ENCODE assay signal across 8 cellular contexts in the genomic region with DNA sequence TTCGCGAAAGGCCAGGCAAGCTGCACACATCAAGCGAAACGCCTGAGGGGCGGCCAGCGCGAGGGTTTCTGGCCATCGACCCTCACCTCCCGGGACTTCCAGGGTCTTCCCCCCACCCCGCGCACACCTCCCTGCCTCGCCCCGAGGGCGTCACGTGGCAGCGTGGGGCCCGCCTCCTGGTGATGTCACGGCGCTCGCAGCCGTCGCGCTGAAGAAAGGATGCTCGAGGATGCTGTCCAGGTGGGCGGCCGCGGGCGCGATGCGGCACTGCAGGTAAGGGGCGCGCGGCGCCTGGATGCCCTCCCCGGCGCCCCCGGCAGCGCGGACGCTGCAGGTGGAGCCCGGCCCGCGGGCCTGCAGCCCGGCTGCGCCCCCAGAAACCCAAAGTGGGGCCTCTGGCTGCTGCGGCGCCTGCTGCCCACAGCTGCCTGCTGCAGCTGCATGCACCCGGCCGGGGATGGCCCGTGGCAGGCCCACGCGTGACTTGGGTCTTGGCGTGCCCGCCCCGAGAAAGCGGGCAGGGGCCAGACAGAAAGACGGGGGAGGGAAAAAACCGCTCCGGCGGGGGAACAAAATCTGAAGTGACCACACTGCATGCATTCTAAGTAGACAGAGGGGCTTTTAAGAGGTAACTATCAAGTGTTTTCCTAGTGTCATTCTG. TPM values are rescaled to one million over a fixed set of nuclear protein-coding genes. Genes with fewer than 3 reads are reported as not detected.
DNase-seq lines count a peak whose midpoint lies in the region; ATAC-seq, FAIRE-seq and TF ChIP-seq lines count a peak whose summit lies in the region.

No MANE protein-coding gene starts in this region.

- H3K4me1 ChIP-seq in spleen: peaks cover 0 to 42% (median 14%) of the 10 kb centered on the region in 6 donors
- peaks cover 0 to 4% (median 0%) of the 10 kb centered on the region in 4 donors for H3K4me1 ChIP-seq in transverse colon

- peaks cover 4 to 7% of the 10 kb centered on the region in 2 donors for H3K4me1 Mint-ChIP-seq in immature natural killer cell

- H3K36me3 Mint-ChIP-seq in immature natural killer cell: no peaks in the 10 kb centered on the region

- peak overlapping the region in 1 of 5 donors; percentile 38 for H3K4me3 Mint-ChIP-seq in immature natural killer cell

- in situ Hi-C loops in transverse colon (cut with MboI; ENCODE audit: low pct_ligation_motif_present in 1 of 4, low pct_unique_long_range_greater_than_20kb in 1 of 4, low sequenced_read_pairs in 3 of 4): no loop called here

- H3K4me3 ChIP-seq in WI38 (ENCODE audit: low read depth, low read length) (peak overlapping the region; percentile 37), spleen (peak overlapping the region in 7 of 8 donors; percentile 8 to 69 (median 25)), transverse colon (peak overlapping the region in 1 of 4 donors; percentile 25)

- peak; percentile 64 for ATAC-seq in HG03354 (IDR thresholded peaks at IDR 0.05; ENCODE audit: poor library complexity, severe bottlenecking, unreplicated experiment)

- H3K36me3 ChIP-seq in spleen: no peaks in the 10 kb centered on the region
- no peaks in the 10 kb centered on the region for H3K36me3 ChIP-seq in transverse colon

- H3K27me3 ChIP-seq in spleen (replicated peaks in 1 of 7) (peaks cover 0 to 48% (median 9%) of the 10 kb centered on the region in 7 donors), transverse colon (peaks cover 17% of the 10 kb centered on the region)

- peak; percentile 84 for DNase-seq in ELF-1 (ENCODE audit: low read depth, low spot score)
- peak; percentile 20 to 41 for DNase-seq in hippocampal formation (lab: John Stamatoyannopoulos, UW)
- DNase-seq in spleen: peak; percentile 89
- no peak for DNase-seq in immature natural killer cell
- no peak for DNase-seq in transverse colon
- DNase-seq in D721Med (ENCODE audit: insufficient read length, low spot score): no peak

- H3K27ac ChIP-seq in spleen (peak overlapping the region in 4 of 8 donors; percentile 78 to 84 (median 80)), transverse colon (no peak overlapping the region)

- intact Hi-C loops in spleen (cut with DNase I; ENCODE audit: low total_unique reads): no loop called here
- intact Hi-C loops in transverse colon (cut with DNase I; ENCODE audit: low total_unique reads): no loop called here

- TF ChIP-seq EP300 in transverse colon (IDR thresholded peaks at IDR 0.05; ENCODE audit: low read depth): no peak

- no peaks in the 10 kb centered on the region for H3K9me3 Mint-ChIP-seq in immature natural killer cell

- no peak for FAIRE-seq in D721Med (lab: Jason Lieb, UNC)

- H3K9me3 ChIP-seq in spleen (no peaks in the 10 kb centered on the region), transverse colon (no peaks in the 10 kb centered on the region)

- no peak for TF ChIP-seq CTCF in WI38 (IDR thresholded peaks at IDR 0.05; ENCODE audit: low read depth, low read length)
- TF ChIP-seq CTCF in spleen (IDR thresholded peaks at IDR 0.05 in 8 of 11, conservative IDR thresholded peaks at IDR 0.05 in 3 of 11): no peak
- TF ChIP-seq CTCF in transverse colon (IDR thresholded peaks at IDR 0.05): no peak
- no peak for TF ChIP-seq CTCF in D721Med (IDR thresholded peaks at IDR 0.05; ENCODE audit: insufficient read depth, missing control alignments)

- H3K27ac Mint-ChIP-seq in immature natural killer cell: no peak overlapping the region

- TF ChIP-seq POLR2A in spleen (IDR thresholded peaks at IDR 0.05): no peak
- TF ChIP-seq POLR2A in transverse colon (IDR thresholded peaks at IDR 0.05): no peak

- 10 to 42% (median 33%) methylated on average over 14 to 60 of the region's 60 CpGs for WGBS in spleen, 5 donors
- 41% methylated on average over 59 of the region's 60 CpGs; no CpG with 5 or more reads in 1 of the 2 donors for WGBS in transverse colon (ENCODE audit: low coverage in 1 of 2), 2 donors

- peaks cover 8 to 27% (median 15%) of the 10 kb centered on the region in 3 donors for H3K27me3 Mint-ChIP-seq in immature natural killer cell (ENCODE audit: low read depth in 3 of 3)

RNA-seq across cellular contexts. Expression of gene CLCN4, which starts 1.6 kb away (rescaled TPM):
- total RNA-seq in spleen (10 to 100 TPM in 1 of 7 donors, 1 to 10 TPM in 6; 4.8 to 10.9 (median 5.3) TPM), transverse colon (1 to 10 TPM in 1 of 4 donors, under 1 TPM in 1, not detected in 2; 0.79 to 1.1 TPM)
- polyA plus RNA-seq in spleen (under 1 TPM; 0.63 to 0.85 (median 0.64) TPM), immature natural killer cell (under 1 TPM in 1 of 3 donors, not detected in 2; 0.69 TPM)

Comparison
In these comparisons a context has a peak if more than half of its experiments do, and no peak if none do; other contexts are left out.
1. DNase-seq: peak in ELF-1 (single experiment), hippocampal formation (2 of 2) and spleen (single experiment); none in immature natural killer cell (0 of 3), transverse colon (single experiment) and D721Med (single experiment).